In the genomic region with DNA sequence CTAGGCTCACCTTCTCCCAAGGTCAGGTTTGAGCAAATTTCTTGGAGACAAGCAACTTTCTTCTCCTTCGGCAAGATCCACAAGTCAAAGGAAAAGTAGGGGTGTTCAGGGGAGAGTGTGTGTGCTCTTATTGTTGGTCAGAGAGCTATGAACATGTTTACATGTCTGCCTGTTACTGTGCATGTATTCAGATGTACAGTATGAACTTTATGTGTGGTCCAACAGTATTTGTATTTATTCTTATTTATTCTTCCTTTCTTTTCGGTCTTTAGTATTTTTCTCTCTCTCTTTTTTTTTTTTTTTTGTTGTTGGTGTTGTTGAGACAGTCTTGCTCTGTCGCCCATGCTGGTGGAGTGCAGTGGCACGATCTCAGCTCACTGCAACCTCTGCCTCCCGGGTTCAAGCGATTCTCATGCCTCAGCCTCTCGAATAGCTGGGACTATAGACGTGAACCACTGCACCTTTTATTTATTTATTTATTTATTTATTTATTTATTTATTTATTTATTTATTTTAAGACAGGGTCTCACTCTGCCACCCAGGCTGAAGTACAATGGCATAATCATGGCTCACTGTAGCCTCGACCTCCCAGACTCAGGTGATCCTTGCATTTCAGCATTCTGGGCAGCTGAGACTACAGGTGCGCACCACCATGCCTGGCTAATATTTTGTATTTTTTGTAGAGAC, we compare ENCODE assay signal across 29 cellular contexts. TPM values are rescaled to one million over a fixed set of nuclear protein-coding genes. Genes with fewer than 3 reads are reported as not detected.
"Had no signal": no experiment of that assay in that cellular context is flagged by ENCODE, and none has a peak within 500 bp of the region (broad histone marks: within the 10 kb centered on the region; RNA-seq: fewer than 3 reads in every experiment).

No MANE protein-coding gene starts in this region.

- H3K36me3 Mint-ChIP-seq: naive thymus-derived CD4-positive, alpha-beta T cell; natural killer cell treated with Interleukin-12 subunit alpha and Interleukin-12 subunit beta and Interleukin-15 and Interleukin-18, amount 100 ng/mL, for 72 hours; stimulated activated naive B cell treated with anti-CD40 and anti-IgM and Interleukin-4, amounts not matched to agents 10 μg/mL and 1 μg/mL and 100 μg/mL, for 72 hours had no signal

- H3K4me3 Mint-ChIP-seq: immature natural killer cell; naive thymus-derived CD4-positive, alpha-beta T cell; natural killer cell treated with Interleukin-12 subunit alpha and Interleukin-12 subunit beta and Interleukin-15 and Interleukin-18, amount 100 ng/mL, for 72 hours; neural crest cell; stimulated activated naive B cell treated with anti-CD40 and anti-IgM and Interleukin-4, amounts not matched to agents 10 μg/mL and 1 μg/mL and 100 μg/mL, for 72 hours had no signal

- H3K27me3 ChIP-seq: left lung, neutrophil, ovary, stomach, testis, thyroid gland, transverse colon, upper lobe of left lung, vagina had no signal

- DNase-seq: hypothalamus; immature natural killer cell; kidney; left colon; left lung; midbrain; mucosa of descending colon; naive thymus-derived CD4-positive, alpha-beta T cell; occipital lobe; retina; right cardiac atrium; small intestine; stimulated activated CD4-positive, alpha-beta T cell treated with anti-CD3 and anti-CD28 coated beads, Interleukin-1b, Interleukin-23, amount 100 ng/mL, for 48 hours; stimulated activated CD4-positive, alpha-beta T cell treated with anti-CD3 and anti-CD28 coated beads, Interleukin-4, amount 100 ng/mL, for 1 hour; stimulated activated naive B cell treated with anti-CD40 and anti-IgM and Interleukin-4, amounts not matched to agents 10 μg/mL and 1 μg/mL and 100 μg/mL, for 72 hours; stimulated activated naive CD8-positive, alpha-beta T cell treated with anti-CD3 and anti-CD28 coated beads, Interleukin-15, Interleukin-2, amounts not matched to agents 100 U/mL and 50 U/mL, for 24 hours; stomach; testis; thyroid gland; transverse colon; upper lobe of left lung had no signal

- FAIRE-seq: islet of Langerhans, kidney, small intestine had no signal

- H3K4me3 ChIP-seq: left lung, lung, mucosa of descending colon, ovary, prostate gland, stomach, testis, thyroid gland, transverse colon, upper lobe of left lung, vagina had no signal

- H3K4me1 ChIP-seq: prostate gland, stomach, testis, thyroid gland, transverse colon, vagina had no signal

- H3K9me3 Mint-ChIP-seq: immature natural killer cell; naive thymus-derived CD4-positive, alpha-beta T cell; natural killer cell treated with Interleukin-12 subunit alpha and Interleukin-12 subunit beta and Interleukin-15 and Interleukin-18, amount 100 ng/mL, for 72 hours; neural crest cell; stimulated activated naive B cell treated with anti-CD40 and anti-IgM and Interleukin-4, amounts not matched to agents 10 μg/mL and 1 μg/mL and 100 μg/mL, for 72 hours had no signal

- H3K36me3 ChIP-seq: left lung, neutrophil, ovary, prostate gland, stomach, thyroid gland, transverse colon, upper lobe of left lung, vagina had no signal

- H3K9me3 ChIP-seq: left lung, mucosa of descending colon, neutrophil, ovary, prostate gland, stomach, testis, thyroid gland, transverse colon, upper lobe of left lung, vagina had no signal

- H3K27ac Mint-ChIP-seq: naive thymus-derived CD4-positive, alpha-beta T cell; natural killer cell treated with Interleukin-12 subunit alpha and Interleukin-12 subunit beta and Interleukin-15 and Interleukin-18, amount 100 ng/mL, for 72 hours; stimulated activated naive B cell treated with anti-CD40 and anti-IgM and Interleukin-4, amounts not matched to agents 10 μg/mL and 1 μg/mL and 100 μg/mL, for 72 hours had no signal

- H3K27me3 Mint-ChIP-seq: natural killer cell treated with Interleukin-12 subunit alpha and Interleukin-12 subunit beta and Interleukin-15 and Interleukin-18, amount 100 ng/mL, for 72 hours; stimulated activated naive B cell treated with anti-CD40 and anti-IgM and Interleukin-4, amounts not matched to agents 10 μg/mL and 1 μg/mL and 100 μg/mL, for 72 hours had no signal

- ATAC-seq: left colon; left lung; mucosa of descending colon; naive thymus-derived CD4-positive, alpha-beta T cell; natural killer cell treated with Interleukin-12 subunit alpha and Interleukin-12 subunit beta and Interleukin-15 and Interleukin-18, amount 100 ng/mL, for 72 hours; right cardiac atrium; stimulated activated naive B cell treated with anti-CD40 and anti-IgM and Interleukin-4, amounts not matched to agents 10 μg/mL and 1 μg/mL and 100 μg/mL, for 72 hours; stimulated activated naive CD8-positive, alpha-beta T cell treated with anti-CD3 and anti-CD28 coated beads, Interleukin-15, Interleukin-2, amounts not matched to agents 100 U/mL and 50 U/mL, for 24 hours had no signal

- H3K27ac ChIP-seq: left lung, neutrophil, ovary, prostate gland, stomach, testis, thyroid gland, transverse colon, upper lobe of left lung, vagina had no signal

RNA-seq across cellular contexts. Expression of gene PLAU, which starts 38.2 kb away (rescaled TPM):
- total RNA-seq: natural killer cell treated with Interleukin-12 subunit alpha and Interleukin-12 subunit beta and Interleukin-15 and Interleukin-18, amount 100 ng/mL, for 72 hours had no signal
- polyA plus RNA-seq: naive thymus-derived CD4-positive, alpha-beta T cell had no signal
